ENCODE assay signal across 21 cellular contexts in the genomic region with DNA sequence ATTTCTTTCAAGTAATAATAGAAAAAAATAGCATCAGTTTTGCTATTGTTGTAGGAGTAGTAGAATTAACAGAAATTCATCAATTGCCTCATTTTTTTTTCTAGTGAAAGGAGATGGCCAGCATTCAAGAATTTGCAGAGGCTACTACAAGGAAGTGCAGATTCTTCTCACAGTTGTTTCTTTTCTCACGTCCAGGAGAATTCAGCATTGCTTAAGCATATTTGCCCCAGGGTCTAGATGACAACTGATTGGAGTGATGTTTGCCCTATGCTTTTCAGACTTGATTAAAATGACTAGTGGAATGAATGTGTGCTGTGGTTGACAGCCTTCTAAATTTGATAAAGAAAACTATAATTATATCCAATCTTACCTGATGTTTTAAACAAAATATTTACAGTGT. TPM values are rescaled to one million over a fixed set of nuclear protein-coding genes. Genes with fewer than 3 reads are reported as not detected.
DNase-seq lines count a peak whose midpoint lies in the region; ATAC-seq and TF ChIP-seq lines count a peak whose summit lies in the region.
"Had no signal": no experiment of that assay in that cellular context is flagged by ENCODE, and none has a peak within 500 bp of the region (broad histone marks: within the 10 kb centered on the region; RNA-seq: fewer than 3 reads in every experiment).

No MANE protein-coding gene starts in this region.

- H3K23ac ChIP-seq in IMR-90 (ENCODE audit: low read depth, low read length) = no peak overlapping the region

- no peaks in the 10 kb centered on the region for H3K9me3 ChIP-seq in IMR-90 (ENCODE audit: control insufficient read depth, insufficient read depth, low read length)
- no peaks in the 10 kb centered on the region for H3K9me3 ChIP-seq in sigmoid colon
- H3K9me3 ChIP-seq: left lung had no signal

- no peak overlapping the region for H4K5ac ChIP-seq in IMR-90 (ENCODE audit: low read depth, low read length)

- TF ChIP-seq EP300 in sigmoid colon (IDR thresholded peaks at IDR 0.05) = no peak

- no peak overlapping the region for H3K14ac ChIP-seq in IMR-90 (replicated peaks; ENCODE audit: low read depth, low read length)

- no peak overlapping the region for H4K91ac ChIP-seq in IMR-90 (ENCODE audit: insufficient read depth, low read depth, low read length)

- WGBS in IMR-90 (ENCODE audit: extremely low coverage in 2 of 2, insufficient read length in 1 of 2), 2 experiments = no CpG with 5 or more reads among the region's 1 CpG
- 36 to 72% methylated on average over 1 of the region's 1 CpG for WGBS in sigmoid colon, 2 donors

- no peak overlapping the region for H4K8ac ChIP-seq in IMR-90 (ENCODE audit: low read depth in 2 of 2, low read length in 2 of 2)

- H2BK5ac ChIP-seq in IMR-90 (ENCODE audit: low read depth, low read length, poor library complexity, severe bottlenecking) = no peak overlapping the region

- ATAC-seq in IMR-90 (ENCODE audit: low read depth) (no peak), foreskin keratinocyte (peak; percentile 17), GM19351 (IDR thresholded peaks at IDR 0.05; ENCODE audit: unreplicated experiment) (no peak), HG02884 (IDR thresholded peaks at IDR 0.05; ENCODE audit: unreplicated experiment) (no peak)
- ATAC-seq: K562, left lung had no signal

- no TSS peak for BruUV-seq in IMR-90 (replicated peaks; lab: Mats Ljungman, UMichigan)

- no peak for TF ChIP-seq RAD21 in IMR-90 (IDR thresholded peaks at IDR 0.05; ENCODE audit: low read length)

- H3K4me1 ChIP-seq in IMR-90 (ENCODE audit: control insufficient read depth, insufficient read depth, low read length) = no peaks in the 10 kb centered on the region; the same call in 1 of the 2 replicates
- peaks cover 24% of the 10 kb centered on the region for H3K4me1 ChIP-seq in foreskin keratinocyte
- H3K4me1 ChIP-seq in sigmoid colon = no peaks in the 10 kb centered on the region

- H3K27me3 ChIP-seq in IMR-90 (ENCODE audit: control insufficient read depth, insufficient read depth, low read length) = no peaks in the 10 kb centered on the region
- H3K27me3 ChIP-seq in foreskin keratinocyte = no peaks in the 10 kb centered on the region
- H3K27me3 ChIP-seq in sigmoid colon = no peaks in the 10 kb centered on the region
- H3K27me3 ChIP-seq: left lung, tibial artery had no signal

- H3K9ac ChIP-seq in IMR-90 (ENCODE audit: low read depth, low read length) = no peak overlapping the region

- H3K4me2 ChIP-seq in IMR-90 (ENCODE audit: low read depth, low read length) = no peak overlapping the region

- H3K18ac ChIP-seq in IMR-90 (ENCODE audit: low read depth, low read length) = no peak overlapping the region

- H3K27ac ChIP-seq in IMR-90 (ENCODE audit: insufficient read depth, low read length) = no peak overlapping the region
- H3K27ac ChIP-seq in foreskin keratinocyte = no peak overlapping the region
- H3K27ac ChIP-seq in sigmoid colon = no peak overlapping the region
- H3K27ac ChIP-seq: left lung, tibial artery had no signal

- H2BK120ac ChIP-seq in IMR-90 (ENCODE audit: low read depth, low read length) = no peak overlapping the region

- H3K79me1 ChIP-seq in IMR-90 (ENCODE audit: low read depth in 1 of 2, low read length in 2 of 2) = no peaks in the 10 kb centered on the region

- peak; percentile 52 for DNase-seq in AG10803 (ENCODE audit: low read depth)
- peak; percentile 11 for DNase-seq in IMR-90
- peak; percentile 9 for DNase-seq in astrocyte of the spinal cord (ENCODE audit: low read depth, low spot score)
- DNase-seq in foreskin keratinocyte = peak; percentile 17 to 74
- DNase-seq in sigmoid colon = no peak
- DNase-seq in Ammon's horn (ENCODE audit: low spot score) = no peak
- DNase-seq: activated CD4-positive, alpha-beta T cell treated with anti-CD3 and anti-CD28 coated beads, Interleukin-2, amount 10 ng/mL, durations not matched to agents 24 days and 14 days; activated CD8-positive, alpha-beta memory T cell treated with anti-CD3 and anti-CD28 coated beads, Interleukin-2, amount 50 U/mL, for 48 hours; activated gamma-delta T cell treated with Interleukin-2 at 50 U/mL for 16 hours; anterior cingulate cortex; CD4-positive, alpha-beta memory T cell; DMS79; left lung; NCI-H1092 treated with DMSO at 0.1 percent for 48 hours; NCI-H774; retina; stimulated activated naive CD4-positive, alpha-beta T cell treated with Interleukin-2 at 50 U/mL for 16 hours; tibial artery had no signal

- no peaks in the 10 kb centered on the region for H4K20me1 ChIP-seq in IMR-90 (ENCODE audit: insufficient read depth, low read length)

- H3K4ac ChIP-seq in IMR-90 (ENCODE audit: low read depth, low read length) = no peak overlapping the region

- H2AK9ac ChIP-seq in IMR-90 (replicated peaks; ENCODE audit: low read depth, low read length, poor library complexity) = no peak overlapping the region

- CTCF ChIA-PET in IMR-90 (lab: Yijun Ruan, JAX) = interaction anchor here (0.6 kb wide), 1 partner anchor 22 kb away, joined by 3 read pairs; no protein-coding TSS in a partner anchor

- no peak overlapping the region for H3K56ac ChIP-seq in IMR-90 (ENCODE audit: extremely low read depth, insufficient read depth, low read length)

- H2AFZ ChIP-seq in IMR-90 (replicated peaks; ENCODE audit: low read length, poor library complexity) = no peak overlapping the region

- in situ Hi-C loops in IMR-90 (cut with MboI; ENCODE audit: low sequenced_read_pairs) (no loop called here), astrocyte of the spinal cord (cut with HindIII; ENCODE audit: low sequenced_read_pairs) (no loop called here)

- H2BK20ac ChIP-seq in IMR-90 (ENCODE audit: low read depth, low read length) = no peak overlapping the region

- intact Hi-C loops in IMR-90 (cut with micrococcal nuclease) = no loop called here
- intact Hi-C loops in sigmoid colon (cut with DNase I) = no loop called here

- no peaks in the 10 kb centered on the region for H3K9me1 ChIP-seq in IMR-90 (ENCODE audit: insufficient read depth, low read length)

- POLR2A ChIA-PET in IMR-90 (lab: Charles Lee; ENCODE audit: unreplicated experiment) = no interaction called here

- no peak for TF ChIP-seq CTCF in AG10803 (conservative IDR thresholded peaks at IDR 0.05; ENCODE audit: low read length)
- TF ChIP-seq CTCF in IMR-90 (conservative IDR thresholded peaks at IDR 0.05; ENCODE audit: low read depth, low read length) = no peak
- no peak for TF ChIP-seq CTCF in astrocyte of the spinal cord (IDR thresholded peaks at IDR 0.05; ENCODE audit: low read depth, low read length)
- TF ChIP-seq CTCF in foreskin keratinocyte (conservative IDR thresholded peaks at IDR 0.05) = no peak
- no peak for TF ChIP-seq CTCF in sigmoid colon (IDR thresholded peaks at IDR 0.05)

- TF ChIP-seq POLR2A in IMR-90 (IDR thresholded peaks at IDR 0.05; ENCODE audit: low read depth, low read length) = no peak
- no peak for TF ChIP-seq POLR2A in sigmoid colon (IDR thresholded peaks at IDR 0.05)

- H2BK15ac ChIP-seq in IMR-90 (ENCODE audit: low read depth, low read length) = no peak overlapping the region

- dilution Hi-C loops in IMR-90 (cut with HindIII; ENCODE audit: low sequenced_read_pairs, unreplicated experiment) = no loop called here

- H2AK5ac ChIP-seq in IMR-90 (ENCODE audit: low read depth, low read length) = no peak overlapping the region

- H3K36me3 ChIP-seq in IMR-90 (ENCODE audit: control insufficient read depth, insufficient read depth, low read length) (no peaks in the 10 kb centered on the region), sigmoid colon (no peaks in the 10 kb centered on the region)
- H3K36me3 ChIP-seq: left lung, tibial artery had no signal

- H3K4me3 ChIP-seq in AG10803 (ENCODE audit: low read length) = no peak overlapping the region
- H3K4me3 ChIP-seq in IMR-90 (ENCODE audit: insufficient read depth, low read depth, low read length) = no peak overlapping the region
- H3K4me3 ChIP-seq in astrocyte of the spinal cord (ENCODE audit: low read depth, low read length) = no peak overlapping the region
- H3K4me3 ChIP-seq in sigmoid colon = no peak overlapping the region
- H3K4me3 ChIP-seq: K562, left lung, tibial artery had no signal

TF ChIP-seq in IMR-90, 13 proteins besides CTCF, POLR2A, EP300 and RAD21:
- TF ChIP-seq MXI1 (IDR thresholded peaks at IDR 0.05; ENCODE audit: borderline replicate concordance, low read depth, low read length) = no peak

RNA-seq across cellular contexts. Expression of a gene that starts 46.6 kb away (rescaled TPM):
- total RNA-seq in IMR-90 (2012; rRNA removed) (30.3 and 42.2 TPM in 2 replicates), foreskin keratinocyte (19.4 and 23.0 TPM in 2 replicates), sigmoid colon (10 to 100 TPM; 49.6 to 55.9 (median 53.1) TPM)
- polyA plus RNA-seq in IMR-90 (2012; rRNA removed) (5.4 and 5.6 TPM in 2 replicates), foreskin keratinocyte (2.6 and 3.3 TPM in 2 replicates), sigmoid colon (10 to 100 TPM in 1 of 3 donors, 1 to 10 TPM in 2; 2.8 to 38.7 (median 4.2) TPM)
- polyA plus RNA-seq in IMR-90 (2012; cell fraction: cytosol; rRNA removed) = 1.1 and 2.5 TPM in 2 replicates
- 2.8 and 4.7 TPM in 2 replicates for polyA plus RNA-seq in IMR-90 (2012; cell fraction: nucleus; rRNA removed; ENCODE audit: low replicate concordance)

Comparison
In these comparisons a context has a peak if more than half of its experiments do, and no peak if none do; other contexts are left out.
1. DNase-seq: peak in AG10803 (single experiment), IMR-90 (single experiment), astrocyte of the spinal cord (single experiment) and foreskin keratinocyte (2 of 2); none in sigmoid colon (single experiment) and Ammon's horn (single experiment).